Comparison of ENCODE assay signal across 12 cellular contexts in genomic region chr2:136214284-136214683, GRCh38.
DNase-seq lines count a peak whose midpoint lies in the region; ATAC-seq lines count a peak whose summit lies in the region.
"Had no signal": no experiment of that assay in that cellular context is flagged by ENCODE, and none has a peak within 500 bp of the region (broad histone marks: within the 10 kb centered on the region; RNA-seq: fewer than 3 reads in every experiment).

No MANE protein-coding gene starts in this region.

- CTCF ChIA-PET in CD8-positive, alpha-beta memory T cell (lab: Charles Lee) = no interaction called here

- H3K4me2 ChIP-seq in mesenchymal stem cell (ENCODE audit: low read length, poor library complexity, severe bottlenecking) = no peak overlapping the region

- no peaks in the 10 kb centered on the region for H3K27me3 ChIP-seq in CD8-positive, alpha-beta memory T cell (ENCODE audit: insufficient read depth, low read length, poor library complexity, severe bottlenecking)
- H3K27me3 ChIP-seq in mesenchymal stem cell (ENCODE audit: control insufficient read depth in 1 of 2, insufficient read depth in 1 of 2, low read length in 2 of 2) = peaks cover 4 to 40% of the 10 kb centered on the region in 2 experiments

- H3K79me1 ChIP-seq in mesenchymal stem cell (replicated peaks; ENCODE audit: low read length, poor library complexity, severe bottlenecking) = no peaks in the 10 kb centered on the region

- H3K23ac ChIP-seq in mesenchymal stem cell (ENCODE audit: low read length in 2 of 2) = no peak overlapping the region

- H3K36me3 ChIP-seq in CD8-positive, alpha-beta memory T cell (ENCODE audit: insufficient read depth, low read length) = no peaks in the 10 kb centered on the region
- no peaks in the 10 kb centered on the region for H3K36me3 ChIP-seq in mesenchymal stem cell (ENCODE audit: control insufficient read depth in 1 of 2, insufficient read depth in 2 of 2, low read depth in 1 of 2, low read length in 2 of 2)

- H3K4me3 Mint-ChIP-seq in CD8-positive, alpha-beta memory T cell = no peak overlapping the region

- H4K91ac ChIP-seq in mesenchymal stem cell (ENCODE audit: low read length) = no peak overlapping the region

- no peak overlapping the region for H3K27ac ChIP-seq in CD8-positive, alpha-beta memory T cell (ENCODE audit: low read depth, low read length)
- no peak overlapping the region for H3K27ac ChIP-seq in mesenchymal stem cell (ENCODE audit: low read length, poor library complexity, severe bottlenecking)

- POLR2A ChIA-PET in CD8-positive, alpha-beta memory T cell (lab: Charles Lee) = no interaction called here

- H3K9ac ChIP-seq in mesenchymal stem cell (ENCODE audit: low read length) = no peak overlapping the region

- no peak overlapping the region for H2BK5ac ChIP-seq in mesenchymal stem cell (ENCODE audit: low read depth, low read length, poor library complexity, severe bottlenecking)

- no peaks in the 10 kb centered on the region for H3K9me3 ChIP-seq in CD8-positive, alpha-beta memory T cell (ENCODE audit: low read length)
- H3K9me3 ChIP-seq in mesenchymal stem cell (ENCODE audit: control insufficient read depth, low read length) = no peaks in the 10 kb centered on the region

- H4K8ac ChIP-seq in mesenchymal stem cell (ENCODE audit: low read length) = no peak overlapping the region

- H3K4me1 Mint-ChIP-seq in CD8-positive, alpha-beta memory T cell = peaks cover 51 to 52% (median 51%) of the 10 kb centered on the region in 3 donors

- H2BK15ac ChIP-seq in mesenchymal stem cell (ENCODE audit: low read depth, poor library complexity, severe bottlenecking) = no peak overlapping the region

- peaks cover 0 to 12% (median under 1%) of the 10 kb centered on the region in 3 donors for H3K36me3 Mint-ChIP-seq in CD8-positive, alpha-beta memory T cell

- no peak overlapping the region for H3K4me3 ChIP-seq in CD8-positive, alpha-beta memory T cell (ENCODE audit: low read length)
- H3K4me3 ChIP-seq in mesenchymal stem cell (ENCODE audit: insufficient read depth in 1 of 2, low read depth in 1 of 2, low read length in 2 of 2) = no peak overlapping the region

- H3K18ac ChIP-seq in mesenchymal stem cell (ENCODE audit: low read depth in 1 of 2, low read length in 2 of 2) = no peak overlapping the region

- H3K9me3 Mint-ChIP-seq in CD8-positive, alpha-beta memory T cell = peaks cover 0 to 10% (median under 1%) of the 10 kb centered on the region in 5 donors

- no peak overlapping the region for H3K4ac ChIP-seq in mesenchymal stem cell (ENCODE audit: low read depth in 1 of 2, low read length in 2 of 2)

- peak overlapping the region; percentile 42 to 100 (median 92) for H3K27ac Mint-ChIP-seq in CD8-positive, alpha-beta memory T cell

- H3K14ac ChIP-seq in mesenchymal stem cell (ENCODE audit: low read length in 2 of 2) = no peak overlapping the region

- DNase-seq in CD8-positive, alpha-beta memory T cell = no peak
- peak; percentile 95 for DNase-seq in SKM-1 treated with dmso at 0.1 percent for 144 hours (lab: John Stamatoyannopoulos, UW; ENCODE audit: unreplicated experiment)
- peak; percentile 4 for DNase-seq in mesenchymal stem cell
- DNase-seq in NCI-H345 treated with DMSO at 0.1 percent for 48 hours (lab: John Stamatoyannopoulos, UW; ENCODE audit: unreplicated experiment) = no peak
- no peak for DNase-seq in EL
- DNase-seq: activated CD8-positive, alpha-beta memory T cell treated with anti-CD3 and anti-CD28 coated beads, Interleukin-2, amount 50 U/mL, for 48 hours; effector CD8-positive, alpha-beta T cell; left cardiac atrium had no signal

- 36% methylated on average over 3 of the region's 3 CpGs for WGBS in mesenchymal stem cell

- no peaks in the 10 kb centered on the region for H3K27me3 Mint-ChIP-seq in CD8-positive, alpha-beta memory T cell

- H2AK5ac ChIP-seq in mesenchymal stem cell (ENCODE audit: low read length, severe bottlenecking) = no peak overlapping the region

- peaks cover 33% of the 10 kb centered on the region for H3K4me1 ChIP-seq in CD8-positive, alpha-beta memory T cell (ENCODE audit: insufficient read depth, low read length)
- no peaks in the 10 kb centered on the region for H3K4me1 ChIP-seq in mesenchymal stem cell (ENCODE audit: control insufficient read depth, insufficient read depth, low read depth, low read length)

- H2BK12ac ChIP-seq in mesenchymal stem cell (ENCODE audit: low read length in 2 of 2) = no peak overlapping the region

- no peak overlapping the region for H2AFZ ChIP-seq in mesenchymal stem cell (ENCODE audit: low read depth, low read length)

- no peak overlapping the region for H2BK120ac ChIP-seq in mesenchymal stem cell (ENCODE audit: low read depth, low read length)

- ATAC-seq in HG03378 (IDR thresholded peaks at IDR 0.05; ENCODE audit: unreplicated experiment) (peak; percentile 37), GM18511 (IDR thresholded peaks at IDR 0.05; ENCODE audit: unreplicated experiment) (no peak), HG02970 (IDR thresholded peaks at IDR 0.05; ENCODE audit: low FRiP score, unreplicated experiment) (no peak)
- ATAC-seq: Panc1 had no signal

Comparison
In these comparisons a context has a peak if more than half of its experiments do, and no peak if none do; other contexts are left out.
1. DNase-seq: peak in SKM-1 treated with dmso at 0.1 percent for 144 hours (single experiment) and mesenchymal stem cell (single experiment); none in CD8-positive, alpha-beta memory T cell (0 of 5), NCI-H345 treated with DMSO at 0.1 percent for 48 hours (single experiment) and EL (single experiment).